ENCODE assay signal across 2 cellular contexts in the genomic region with DNA sequence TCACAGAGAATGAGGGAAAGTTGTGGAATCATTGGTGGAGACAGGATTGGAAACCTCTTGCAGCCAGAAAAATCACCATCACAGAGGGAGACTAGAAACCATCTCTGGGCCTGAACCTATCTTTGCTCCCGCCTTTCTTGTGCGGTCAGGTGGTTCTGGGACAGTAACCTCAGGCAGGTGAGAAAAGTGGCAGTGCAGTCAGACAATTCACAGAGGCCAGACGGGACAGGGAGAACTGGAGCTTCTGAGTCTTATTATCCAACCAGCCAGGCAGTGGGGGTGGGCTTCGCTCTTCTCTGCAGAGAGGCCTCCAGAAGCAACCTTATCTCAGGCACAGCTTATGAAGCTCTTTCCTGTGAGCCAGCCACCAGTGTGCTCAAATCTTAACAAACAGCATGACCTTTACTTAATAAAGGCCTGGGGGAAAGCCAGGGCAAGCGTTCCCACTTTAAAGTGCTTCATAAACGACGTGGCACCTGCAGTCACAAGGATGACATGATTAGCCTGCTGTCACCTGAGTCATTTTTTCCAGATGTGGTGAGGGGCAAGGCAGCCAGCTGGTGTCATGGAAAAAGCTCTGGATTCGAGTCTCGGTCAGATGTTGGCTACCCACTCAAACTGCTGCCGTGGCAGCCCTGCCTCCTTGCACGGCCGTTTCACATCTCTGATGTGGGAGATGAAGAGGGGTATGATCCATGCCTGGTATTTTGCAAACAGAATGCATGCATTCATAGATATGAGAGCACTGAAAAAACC.
TF ChIP-seq lines count a peak whose summit lies in the region.

No MANE protein-coding gene starts in this region.

TF ChIP-seq in GM23338, 12 proteins besides CTCF, POLR2A, EP300 and RAD21 (continued from another document):
- no peak for TF ChIP-seq ZNF462 (CRISPR knock-in tag; IDR thresholded peaks at IDR 0.05)
- no peak for TF ChIP-seq STAT1 (IDR thresholded peaks at IDR 0.05; ENCODE audit: unreplicated experiment)
- TF ChIP-seq ZNF331 (CRISPR knock-in tag; IDR thresholded peaks at IDR 0.05; ENCODE audit: low read depth) = no peak
- TF ChIP-seq JUNB (IDR thresholded peaks at IDR 0.05; ENCODE audit: unreplicated experiment) = no peak
- no peak for TF ChIP-seq CREB1 (CRISPR knock-in tag; IDR thresholded peaks at IDR 0.05; ENCODE audit: low read depth)
- TF ChIP-seq EZH2phosphoT487 (IDR thresholded peaks at IDR 0.05; ENCODE audit: unreplicated experiment) = no peak
- no peak for TF ChIP-seq EZH2 (IDR thresholded peaks at IDR 0.05; ENCODE audit: low read depth, unreplicated experiment)
- no peak for TF ChIP-seq REST (IDR thresholded peaks at IDR 0.05; ENCODE audit: unreplicated experiment)

TF ChIP-seq in K562, 482 proteins besides CTCF, POLR2A, EP300 and RAD21 (continued from another document and continues in another):
- TF ChIP-seq RERE (CRISPR knock-in tag; IDR thresholded peaks at IDR 0.05; ENCODE audit: borderline replicate concordance) = no peak
- TF ChIP-seq NFRKB (IDR thresholded peaks at IDR 0.05; ENCODE audit: low read depth) = peak; percentile 35; the same call in 1 of the 2 replicates
- TF ChIP-seq STAG1 (CRISPR knock-in tag; IDR thresholded peaks at IDR 0.05; ENCODE audit: borderline replicate concordance) = no peak
- TF ChIP-seq GATAD2A (IDR thresholded peaks at IDR 0.05) = 0 out of 2 replicates have a peak, but pooled peaks have one; percentile 12
- no peak for TF ChIP-seq IFI16 (CRISPR knock-in tag; IDR thresholded peaks at IDR 0.05)
- 0 out of 2 replicates have a peak, but pooled peaks have one; percentile 26 for TF ChIP-seq HMBOX1 (IDR thresholded peaks at IDR 0.05)
- TF ChIP-seq ZBED1 (IDR thresholded peaks at IDR 0.05) = no peak
- TF ChIP-seq, protein P1, sequence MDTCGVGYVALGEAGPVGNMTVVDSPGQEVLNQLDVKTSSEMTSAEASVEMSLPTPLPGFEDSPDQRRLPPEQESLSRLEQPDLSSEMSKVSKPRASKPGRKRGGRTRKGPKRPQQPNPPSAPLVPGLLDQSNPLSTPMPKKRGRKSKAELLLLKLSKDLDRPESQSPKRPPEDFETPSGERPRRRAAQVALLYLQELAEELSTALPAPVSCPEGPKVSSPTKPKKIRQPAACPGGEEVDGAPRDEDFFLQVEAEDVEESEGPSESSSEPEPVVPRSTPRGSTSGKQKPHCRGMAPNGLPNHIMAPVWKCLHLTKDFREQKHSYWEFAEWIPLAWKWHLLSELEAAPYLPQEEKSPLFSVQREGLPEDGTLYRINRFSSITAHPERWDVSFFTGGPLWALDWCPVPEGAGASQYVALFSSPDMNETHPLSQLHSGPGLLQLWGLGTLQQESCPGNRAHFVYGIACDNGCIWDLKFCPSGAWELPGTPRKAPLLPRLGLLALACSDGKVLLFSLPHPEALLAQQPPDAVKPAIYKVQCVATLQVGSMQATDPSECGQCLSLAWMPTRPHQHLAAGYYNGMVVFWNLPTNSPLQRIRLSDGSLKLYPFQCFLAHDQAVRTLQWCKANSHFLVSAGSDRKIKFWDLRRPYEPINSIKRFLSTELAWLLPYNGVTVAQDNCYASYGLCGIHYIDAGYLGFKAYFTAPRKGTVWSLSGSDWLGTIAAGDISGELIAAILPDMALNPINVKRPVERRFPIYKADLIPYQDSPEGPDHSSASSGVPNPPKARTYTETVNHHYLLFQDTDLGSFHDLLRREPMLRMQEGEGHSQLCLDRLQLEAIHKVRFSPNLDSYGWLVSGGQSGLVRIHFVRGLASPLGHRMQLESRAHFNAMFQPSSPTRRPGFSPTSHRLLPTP (IDR thresholded peaks at IDR 0.05; ENCODE audit: borderline replicate concordance, extremely low read depth, insufficient read length) = no peak
- peak; percentile 86 for TF ChIP-seq NCOR1 (IDR thresholded peaks at IDR 0.05)
- no peak for TF ChIP-seq MLLT1 (IDR thresholded peaks at IDR 0.05)
- no peak for TF ChIP-seq JUNB (CRISPR knock-in tag; conservative IDR thresholded peaks at IDR 0.05)
- no peak for TF ChIP-seq PRMT5 (CRISPR knock-in tag; IDR thresholded peaks at IDR 0.05)
- TF ChIP-seq MTA2 (IDR thresholded peaks at IDR 0.05; ENCODE audit: low read depth) = no peak
- no peak for TF ChIP-seq STAT5B (CRISPR knock-in tag; IDR thresholded peaks at IDR 0.05)
- TF ChIP-seq FOS (IDR thresholded peaks at IDR 0.05; ENCODE audit: extremely low read depth, insufficient read length) = peak; percentile 3
- no peak for TF ChIP-seq ZKSCAN8 (CRISPR knock-in tag; IDR thresholded peaks at IDR 0.05)
- TF ChIP-seq CBX1 (IDR thresholded peaks at IDR 0.05; ENCODE audit: low read depth) = no peak
- peak; percentile 6; the same call in 1 of the 2 replicates for TF ChIP-seq GTF2E2 (tag; IDR thresholded peaks at IDR 0.05)
- no peak for TF ChIP-seq MEF2D (tag; conservative IDR thresholded peaks at IDR 0.05; ENCODE audit: low read depth)
- TF ChIP-seq ARID4B (CRISPR knock-in tag; IDR thresholded peaks at IDR 0.05) = 0 out of 2 replicates have a peak, but pooled peaks have one; percentile 35
- peak; percentile 47; the same call in 1 of the 2 replicates for TF ChIP-seq CC2D1A (IDR thresholded peaks at IDR 0.05)
- TF ChIP-seq CHD4 (IDR thresholded peaks at IDR 0.05; ENCODE audit: insufficient read depth, insufficient replicate concordance, low read depth, low read length, poor library complexity, severe bottlenecking) = no peak
- TF ChIP-seq, protein P2, sequence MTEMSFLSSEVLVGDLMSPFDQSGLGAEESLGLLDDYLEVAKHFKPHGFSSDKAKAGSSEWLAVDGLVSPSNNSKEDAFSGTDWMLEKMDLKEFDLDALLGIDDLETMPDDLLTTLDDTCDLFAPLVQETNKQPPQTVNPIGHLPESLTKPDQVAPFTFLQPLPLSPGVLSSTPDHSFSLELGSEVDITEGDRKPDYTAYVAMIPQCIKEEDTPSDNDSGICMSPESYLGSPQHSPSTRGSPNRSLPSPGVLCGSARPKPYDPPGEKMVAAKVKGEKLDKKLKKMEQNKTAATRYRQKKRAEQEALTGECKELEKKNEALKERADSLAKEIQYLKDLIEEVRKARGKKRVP (CRISPR knock-in tag; IDR thresholded peaks at IDR 0.05) = no peak
- no peak for TF ChIP-seq ERF (CRISPR knock-in tag; IDR thresholded peaks at IDR 0.05)
- TF ChIP-seq TAL1 (IDR thresholded peaks at IDR 0.05) = peak; percentile 68; the same call in 1 of the 2 replicates
- TF ChIP-seq, protein P3, sequence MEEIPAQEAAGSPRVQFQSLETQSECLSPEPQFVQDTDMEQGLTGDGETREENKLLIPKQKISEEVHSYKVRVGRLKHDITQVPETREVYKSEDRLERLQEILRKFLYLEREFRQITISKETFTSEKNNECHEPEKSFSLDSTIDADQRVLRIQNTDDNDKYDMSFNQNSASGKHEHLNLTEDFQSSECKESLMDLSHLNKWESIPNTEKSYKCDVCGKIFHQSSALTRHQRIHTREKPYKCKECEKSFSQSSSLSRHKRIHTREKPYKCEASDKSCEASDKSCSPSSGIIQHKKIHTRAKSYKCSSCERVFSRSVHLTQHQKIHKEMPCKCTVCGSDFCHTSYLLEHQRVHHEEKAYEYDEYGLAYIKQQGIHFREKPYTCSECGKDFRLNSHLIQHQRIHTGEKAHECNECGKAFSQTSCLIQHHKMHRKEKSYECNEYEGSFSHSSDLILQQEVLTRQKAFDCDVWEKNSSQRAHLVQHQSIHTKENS (CRISPR knock-in tag; IDR thresholded peaks at IDR 0.05) = no peak
- no peak for TF ChIP-seq ADNP (tag; IDR thresholded peaks at IDR 0.05)
- TF ChIP-seq ATF1 (CRISPR knock-in tag; IDR thresholded peaks at IDR 0.05) = no peak
- TF ChIP-seq ATF1 (tag; IDR thresholded peaks at IDR 0.05) = peak; percentile 37; the same call in 1 of the 2 replicates
- no peak for TF ChIP-seq CTBP1 (IDR thresholded peaks at IDR 0.05; ENCODE audit: borderline replicate concordance)
- TF ChIP-seq ZNF395 (CRISPR knock-in tag; IDR thresholded peaks at IDR 0.05) = peak; percentile 47; the same call in 1 of the 2 replicates
- TF ChIP-seq ZNF263 (CRISPR knock-in tag; IDR thresholded peaks at IDR 0.05; ENCODE audit: borderline replicate concordance) = no peak
- TF ChIP-seq ZNF589 (CRISPR knock-in tag; IDR thresholded peaks at IDR 0.05; ENCODE audit: low read depth) = no peak
- TF ChIP-seq EGR1 (conservative IDR thresholded peaks at IDR 0.05) = peak; percentile 40
- no peak for TF ChIP-seq ZZZ3 (IDR thresholded peaks at IDR 0.05)
